ENCODE assay signal across 21 cellular contexts in genomic region chr21:43664358-43664757, GRCh38.
"Had no signal": no experiment of that assay in that cellular context is flagged by ENCODE, and none has a peak within 500 bp of the region (broad histone marks: within the 10 kb centered on the region; RNA-seq: fewer than 3 reads in every experiment).

No MANE protein-coding gene starts in this region.

- DNase-seq: activated CD4-positive, alpha-beta T cell treated with anti-CD3 and anti-CD28 coated beads for 4 hours; activated CD8-positive, alpha-beta memory T cell treated with anti-CD3 and anti-CD28 coated beads, Interleukin-2, amount 50 U/mL, for 4 hours; activated CD8-positive, alpha-beta T cell treated with anti-CD3 and anti-CD28 coated beads, Interleukin-2, amount 10 ng/mL, durations not matched to agents 7 days and 5 days; activated naive CD4-positive, alpha-beta T cell; colonic mucosa; effector CD4-positive, alpha-beta T cell; heart right ventricle; left lung; occipital lobe; retina; SHP77 treated with DMSO at 0.1 percent for 48 hours; stimulated activated naive B cell treated with anti-CD40 and anti-IgM and Interleukin-4, amounts not matched to agents 10 μg/mL and 1 μg/mL and 100 μg/mL, for 72 hours; T-helper 1 cell; T1000; trophoblast cell had no signal

- H3K27ac ChIP-seq: ascending aorta, colonic mucosa, gastroesophageal sphincter, left lung, VCaP had no signal

- H3K27me3 ChIP-seq: ascending aorta, colonic mucosa, gastroesophageal sphincter, heart right ventricle, left lung had no signal

- H3K4me3 Mint-ChIP-seq: activated CD8-positive, alpha-beta T cell treated with anti-CD3 and anti-CD28 coated beads, Interleukin-2, amount 10 ng/mL, durations not matched to agents 7 days and 5 days; central memory CD8-positive, alpha-beta T cell; stimulated activated naive B cell treated with anti-CD40 and anti-IgM and Interleukin-4, amounts not matched to agents 10 μg/mL and 1 μg/mL and 100 μg/mL, for 72 hours had no signal

- H3K4me3 ChIP-seq: ascending aorta, colonic mucosa, gastroesophageal sphincter, heart right ventricle, left lung had no signal

- H3K27me3 Mint-ChIP-seq: central memory CD8-positive, alpha-beta T cell; stimulated activated naive B cell treated with anti-CD40 and anti-IgM and Interleukin-4, amounts not matched to agents 10 μg/mL and 1 μg/mL and 100 μg/mL, for 72 hours had no signal

- H3K9me3 ChIP-seq: ascending aorta, colonic mucosa, gastroesophageal sphincter, left lung had no signal

- H3K27ac Mint-ChIP-seq: activated CD8-positive, alpha-beta T cell treated with anti-CD3 and anti-CD28 coated beads, Interleukin-2, amount 10 ng/mL, durations not matched to agents 7 days and 5 days; stimulated activated naive B cell treated with anti-CD40 and anti-IgM and Interleukin-4, amounts not matched to agents 10 μg/mL and 1 μg/mL and 100 μg/mL, for 72 hours had no signal

- H3K36me3 ChIP-seq: colonic mucosa had no signal

- ATAC-seq: activated CD8-positive, alpha-beta T cell treated with anti-CD3 and anti-CD28 coated beads, Interleukin-2, amount 10 ng/mL, durations not matched to agents 7 days and 5 days; esophagus mucosa; gastroesophageal sphincter; heart right ventricle; left lung; SK-N-SH treated with all-trans-retinoic acid at 6 μM for 48 hours; stimulated activated naive B cell treated with anti-CD40 and anti-IgM and Interleukin-4, amounts not matched to agents 10 μg/mL and 1 μg/mL and 100 μg/mL, for 72 hours had no signal
